In genomic region chr13:89832827-89833226, GRCh38 we compare ENCODE assay signal across 13 cellular contexts.
"Had no signal": no experiment of that assay in that cellular context is flagged by ENCODE, and none has a peak within 500 bp of the region (broad histone marks: within the 10 kb centered on the region; RNA-seq: fewer than 3 reads in every experiment).

No MANE protein-coding gene starts in this region.

- H3K27me3 Mint-ChIP-seq: activated CD4-positive, alpha-beta memory T cell treated with anti-CD3 and anti-CD28 coated beads, Interleukin-2, amount 10 ng/mL, durations not matched to agents 7 days and 5 days; activated naive CD8-positive, alpha-beta T cell treated with anti-CD3 and anti-CD28 coated beads for 36 hours had no signal

- DNase-seq: activated CD4-positive, alpha-beta memory T cell treated with anti-CD3 and anti-CD28 coated beads, Interleukin-2, amount 10 ng/mL, durations not matched to agents 7 days and 5 days; activated CD8-positive, alpha-beta memory T cell treated with anti-CD3 and anti-CD28 coated beads, Interleukin-2, amount 50 U/mL, for 4 hours; activated gamma-delta T cell treated with Interleukin-2 at 50 U/mL for 16 hours; activated naive CD8-positive, alpha-beta T cell treated with anti-CD3 and anti-CD28 coated beads for 36 hours; activated T-cell treated with anti-CD3 and anti-CD28 coated beads, Interleukin-2, amount 50 U/mL, for 72 hours; anterior cingulate cortex; stimulated activated CD4-positive, alpha-beta T cell treated with anti-CD3 and anti-CD28 coated beads, Interleukin-2, amount 100 ng/mL, for 48 hours; stimulated activated naive CD8-positive, alpha-beta T cell treated with anti-CD3 and anti-CD28 coated beads, Interleukin-15, Interleukin-2, amounts not matched to agents 100 U/mL and 50 U/mL, for 24 hours; SW 1271; upper lobe of left lung had no signal

- H3K4me1 ChIP-seq: suprapubic skin, upper lobe of left lung had no signal

- H3K4me3 ChIP-seq: lung, suprapubic skin, upper lobe of left lung had no signal

- H3K4me3 Mint-ChIP-seq: activated CD4-positive, alpha-beta memory T cell treated with anti-CD3 and anti-CD28 coated beads, Interleukin-2, amount 10 ng/mL, durations not matched to agents 7 days and 5 days; activated naive CD8-positive, alpha-beta T cell treated with anti-CD3 and anti-CD28 coated beads for 36 hours; activated T-cell treated with anti-CD3 and anti-CD28 coated beads, Interleukin-2, amount 50 U/mL, for 72 hours; T-helper 2 cell treated with Interferon-gamma antibody and Interleukin-4, amounts not matched to agents 5 μg/mL and 100 μg/mL, for 36 hours had no signal

- H3K27me3 ChIP-seq: suprapubic skin, upper lobe of left lung had no signal

- H3K36me3 ChIP-seq: suprapubic skin, upper lobe of left lung had no signal

- H3K9me3 ChIP-seq: suprapubic skin, upper lobe of left lung had no signal

- H3K27ac Mint-ChIP-seq: activated CD4-positive, alpha-beta memory T cell treated with anti-CD3 and anti-CD28 coated beads, Interleukin-2, amount 10 ng/mL, durations not matched to agents 7 days and 5 days; activated naive CD8-positive, alpha-beta T cell treated with anti-CD3 and anti-CD28 coated beads for 36 hours; activated T-cell treated with anti-CD3 and anti-CD28 coated beads, Interleukin-2, amount 50 U/mL, for 72 hours; T-helper 2 cell treated with Interferon-gamma antibody and Interleukin-4, amounts not matched to agents 5 μg/mL and 100 μg/mL, for 36 hours had no signal

- H3K4me1 Mint-ChIP-seq: activated CD4-positive, alpha-beta memory T cell treated with anti-CD3 and anti-CD28 coated beads, Interleukin-2, amount 10 ng/mL, durations not matched to agents 7 days and 5 days; activated naive CD8-positive, alpha-beta T cell treated with anti-CD3 and anti-CD28 coated beads for 36 hours had no signal

- H3K36me3 Mint-ChIP-seq: activated naive CD8-positive, alpha-beta T cell treated with anti-CD3 and anti-CD28 coated beads for 36 hours had no signal

- H3K27ac ChIP-seq: suprapubic skin, upper lobe of left lung had no signal

- ATAC-seq: activated T-cell treated with anti-CD3 and anti-CD28 coated beads, Interleukin-2, amount 50 U/mL, for 72 hours; stimulated activated naive CD8-positive, alpha-beta T cell treated with anti-CD3 and anti-CD28 coated beads, Interleukin-15, Interleukin-2, amounts not matched to agents 100 U/mL and 50 U/mL, for 24 hours had no signal
